In the genomic region with DNA sequence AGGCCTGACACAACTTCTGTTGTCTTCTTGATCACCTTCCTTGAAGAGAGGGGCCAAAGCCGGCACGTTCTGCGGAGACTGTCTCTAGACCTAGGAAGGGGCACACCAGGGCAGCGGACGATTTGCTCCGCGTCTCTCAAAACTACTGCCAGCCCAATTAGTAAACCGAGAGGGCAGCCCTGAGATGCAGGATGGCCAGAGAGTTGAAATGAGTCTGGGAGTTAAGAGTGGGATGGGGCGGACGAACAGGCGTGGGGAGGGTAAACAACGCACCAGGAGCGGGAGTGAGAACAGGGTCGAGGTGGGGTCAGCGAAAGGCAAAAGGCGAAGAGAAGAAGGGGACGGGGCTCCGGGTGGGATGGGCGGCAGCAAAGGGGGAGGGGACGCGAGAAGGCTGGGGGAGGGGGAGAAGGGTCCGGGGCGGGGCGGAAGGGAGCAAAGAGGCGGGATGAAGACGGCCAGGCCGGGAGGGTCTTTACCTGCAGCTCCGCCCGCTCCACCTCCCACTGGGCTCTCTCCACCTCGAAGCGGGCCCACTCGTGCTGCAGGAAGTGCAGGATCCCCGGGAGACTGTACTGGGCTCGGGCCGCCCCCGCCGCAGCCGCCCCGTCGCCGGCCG, we compare ENCODE assay signal across 8 cellular contexts. TPM values are rescaled to one million over a fixed set of nuclear protein-coding genes. Genes with fewer than 3 reads are reported as not detected.
DNase-seq lines count a peak whose midpoint lies in the region; ATAC-seq and TF ChIP-seq lines count a peak whose summit lies in the region.

No MANE protein-coding gene starts in this region.

- peak overlapping the region; percentile 93 for H3K9ac ChIP-seq in skeletal muscle satellite cell (ENCODE audit: low read depth, low read length)

- no peak for TF ChIP-seq CTCF in Panc1 (IDR thresholded peaks at IDR 0.05)

- WGBS in adipose tissue, 3 donors: 0 to 1% (median 0%) methylated on average over 23 to 42 of the region's 42 CpGs
- under 1% methylated on average over 42 of the region's 42 CpGs for WGBS in right cardiac atrium

- ATAC-seq in GM19023 (IDR thresholded peaks at IDR 0.05; ENCODE audit: unreplicated experiment) (peak; percentile 27), HG03280 (IDR thresholded peaks at IDR 0.05; ENCODE audit: unreplicated experiment) (peak; percentile 29), Panc1 (peak; percentile 68), right cardiac atrium (peak; percentile 50 to 53)

- H3K27ac ChIP-seq in Panc1 (ENCODE audit: low read length): peak overlapping the region; percentile 79
- peak overlapping the region; percentile 32 for H3K27ac ChIP-seq in adipose tissue (ENCODE audit: low read depth, low read length)
- peak overlapping the region; percentile 97 for H3K27ac ChIP-seq in right cardiac atrium (ENCODE audit: low read length)

- peak overlapping the region; percentile 98 for H3K4me2 ChIP-seq in skeletal muscle satellite cell (ENCODE audit: low read length)

- CTCF ChIA-PET in Panc1 (lab: Charles Lee): no interaction called here

- H3K36me3 ChIP-seq in Panc1 (ENCODE audit: control insufficient read depth, insufficient read depth, low read length) (peaks cover 4% of the 10 kb centered on the region; the same call in 1 of the 2 replicates), skeletal muscle satellite cell (ENCODE audit: insufficient read depth, low read length) (no peaks in the 10 kb centered on the region)

- H3K4me1 ChIP-seq in Panc1 (ENCODE audit: control insufficient read depth, insufficient read depth, low read length) (peaks cover 25% of the 10 kb centered on the region), right cardiac atrium (ENCODE audit: control insufficient read depth, insufficient read depth, low read length) (no peaks in the 10 kb centered on the region), skeletal muscle satellite cell (ENCODE audit: control insufficient read depth, insufficient read depth, low read length) (peaks cover 13% of the 10 kb centered on the region)

- POLR2A ChIA-PET in Panc1 (lab: Charles Lee): interaction anchor here (0.5 kb wide), 1 partner anchor 25 kb away, joined by 6 read pairs; no protein-coding TSS in a partner anchor

- peak overlapping the region; percentile 83 to 85 for H3K4me3 ChIP-seq in Panc1 (ENCODE audit: low read depth in 2 of 2, low read length in 2 of 2)
- H3K4me3 ChIP-seq in right cardiac atrium (ENCODE audit: low read length): peak overlapping the region; percentile 99
- peak overlapping the region; percentile 84 for H3K4me3 ChIP-seq in skeletal muscle satellite cell (ENCODE audit: low read length)

- BruUV-seq in Panc1 (replicated peaks; lab: Mats Ljungman, UMichigan): no TSS peak

- H3K27me3 ChIP-seq in Panc1 (ENCODE audit: control insufficient read depth, insufficient read depth, low read length): no peaks in the 10 kb centered on the region
- no peaks in the 10 kb centered on the region for H3K27me3 ChIP-seq in right cardiac atrium (ENCODE audit: control insufficient read depth, insufficient read depth)
- H3K27me3 ChIP-seq in skeletal muscle satellite cell (ENCODE audit: control insufficient read depth, insufficient read depth, low read length): no peaks in the 10 kb centered on the region

- H3K9me3 ChIP-seq in Panc1 (ENCODE audit: control insufficient read depth, insufficient read depth, low read depth, low read length): no peaks in the 10 kb centered on the region
- H3K9me3 ChIP-seq in right cardiac atrium (ENCODE audit: control insufficient read depth, low read length): no peaks in the 10 kb centered on the region
- no peaks in the 10 kb centered on the region for H3K9me3 ChIP-seq in skeletal muscle satellite cell (replicated peaks; ENCODE audit: low read length)

- DNase-seq in AG20443 (ENCODE audit: low spot score): peak; percentile 43
- DNase-seq in Panc1 (ENCODE audit: low read depth, low spot score): no peak
- peak in 1 of 3 donors; percentile 19 for DNase-seq in right cardiac atrium
- DNase-seq in NCI-H1048 (lab: John Stamatoyannopoulos, UW): no peak

- in situ Hi-C loops in Panc1 (cut with HindIII; ENCODE audit: low pct_unique_long_range_greater_than_20kb, low sequenced_read_pairs): no loop called here

- intact Hi-C loops in Panc1 (cut with micrococcal nuclease; ENCODE audit: unreplicated experiment) (no loop called here), right cardiac atrium (cut with DNase I) (no loop called here)

RNA-seq across cellular contexts. Expression of a gene that starts 0.5 kb away (rescaled TPM):
- total RNA-seq in Panc1 (2021; ENCODE audit: unreplicated experiment) (37.4 TPM), right cardiac atrium (10 to 100 TPM; 30.9 to 41.1 (median 35.0) TPM)
- 12.8 TPM for polyA plus RNA-seq in Panc1 (2012; ENCODE audit: insufficient read length)
- polyA plus RNA-seq in adipose tissue (1 to 10 TPM; 2.7 to 7.4 (median 5.6) TPM), right cardiac atrium (7.7 TPM)
- total RNA-seq in skeletal muscle satellite cell (2012; rRNA removed): 13.4 and 14.9 TPM in 2 replicates

Comparison
In these comparisons a context has a peak if more than half of its experiments do, and no peak if none do; other contexts are left out.
1. H3K27ac ChIP-seq: peak in every context shown above with its lines; median percentile 97 in right cardiac atrium; 79 in Panc1; 32 in adipose tissue.